Comparison of ENCODE assay signal across 27 cellular contexts in genomic region chr12:2737656-2738241, GRCh38.
"Had no signal": no experiment of that assay in that cellular context is flagged by ENCODE, and none has a peak within 500 bp of the region (broad histone marks: within the 10 kb centered on the region; RNA-seq: fewer than 3 reads in every experiment).

No MANE protein-coding gene starts in this region.

- H3K4me1 ChIP-seq: left lung, neural progenitor cell, psoas muscle, sigmoid colon, tibial nerve, upper lobe of left lung had no signal

- H3K9ac ChIP-seq: neural progenitor cell had no signal

- H3K9me3 Mint-ChIP-seq: effector memory CD8-positive, alpha-beta T cell; mesothelial cell of epicardium; naive B cell; nephron; stimulated activated naive B cell treated with anti-CD40 and anti-IgM and Interleukin-4, amounts not matched to agents 10 μg/mL and 1 μg/mL and 100 μg/mL, for 72 hours; stimulated activated naive CD8-positive, alpha-beta T cell treated with anti-CD3 and anti-CD28 coated beads, Interleukin-15, Interleukin-2, amounts not matched to agents 100 ng/mL and 50 ng/mL, for 24 hours had no signal

- H3K9me3 ChIP-seq: left lung, mucosa of descending colon, ovary, psoas muscle, sigmoid colon, thoracic aorta, tibial nerve, upper lobe of left lung had no signal

- DNase-seq: effector memory CD8-positive, alpha-beta T cell; erythroblast; head of caudate nucleus; kidney; left cardiac atrium; left lung; mesenchymal stem cell; mucosa of descending colon; naive B cell; nucleus accumbens; ovary; posterior cingulate gyrus; psoas muscle; right cardiac atrium; sigmoid colon; stimulated activated CD4-positive, alpha-beta T cell treated with anti-CD3 and anti-CD28 coated beads, Interleukin-15, amount 100 ng/mL, for 24 hours; stimulated activated CD4-positive, alpha-beta T cell treated with anti-CD3 and anti-CD28 coated beads, Interleukin-2, amount 100 ng/mL, for 48 hours; stimulated activated naive B cell treated with anti-CD40 and anti-IgM and Interleukin-4, amounts not matched to agents 10 μg/mL and 1 μg/mL and 100 μg/mL, for 72 hours; upper lobe of left lung had no signal

- H3K4me1 Mint-ChIP-seq: mesothelial cell of epicardium, neural progenitor cell had no signal

- H3K27ac ChIP-seq: coronary artery, left lung, neural progenitor cell, ovary, psoas muscle, sigmoid colon, skin epidermis, thoracic aorta, tibial nerve, upper lobe of left lung had no signal

- H3K4me3 ChIP-seq: coronary artery, left lung, mucosa of descending colon, neural progenitor cell, ovary, psoas muscle, sigmoid colon, skin epidermis, thoracic aorta, tibial nerve, upper lobe of left lung had no signal

- H3K27me3 ChIP-seq: neural progenitor cell, ovary, tibial nerve, upper lobe of left lung had no signal

- H3K36me3 ChIP-seq: left lung, neural progenitor cell, ovary, sigmoid colon, thoracic aorta, tibial nerve, upper lobe of left lung had no signal

- H3K36me3 Mint-ChIP-seq: mesothelial cell of epicardium; naive B cell; neural progenitor cell; stimulated activated naive B cell treated with anti-CD40 and anti-IgM and Interleukin-4, amounts not matched to agents 10 μg/mL and 1 μg/mL and 100 μg/mL, for 72 hours had no signal

- ATAC-seq: effector memory CD8-positive, alpha-beta T cell; left cardiac atrium; left lung; mucosa of descending colon; psoas muscle; right cardiac atrium; stimulated activated naive B cell treated with anti-CD40 and anti-IgM and Interleukin-4, amounts not matched to agents 10 μg/mL and 1 μg/mL and 100 μg/mL, for 72 hours had no signal

- H3K4me2 ChIP-seq: neural progenitor cell had no signal

- H3K4me3 Mint-ChIP-seq: effector memory CD8-positive, alpha-beta T cell; mesothelial cell of epicardium; naive B cell; nephron; stimulated activated naive B cell treated with anti-CD40 and anti-IgM and Interleukin-4, amounts not matched to agents 10 μg/mL and 1 μg/mL and 100 μg/mL, for 72 hours; stimulated activated naive CD8-positive, alpha-beta T cell treated with anti-CD3 and anti-CD28 coated beads, Interleukin-15, Interleukin-2, amounts not matched to agents 100 ng/mL and 50 ng/mL, for 24 hours had no signal

- H3K27ac Mint-ChIP-seq: effector memory CD8-positive, alpha-beta T cell; mesothelial cell of epicardium; nephron; neural progenitor cell; stimulated activated naive B cell treated with anti-CD40 and anti-IgM and Interleukin-4, amounts not matched to agents 10 μg/mL and 1 μg/mL and 100 μg/mL, for 72 hours; stimulated activated naive CD8-positive, alpha-beta T cell treated with anti-CD3 and anti-CD28 coated beads, Interleukin-15, Interleukin-2, amounts not matched to agents 100 ng/mL and 50 ng/mL, for 24 hours had no signal
